8 cellular contexts compared by ENCODE assay signal in genomic region chr14:70714055-70714550, GRCh38.
DNase-seq lines count a peak whose midpoint lies in the region; ATAC-seq, FAIRE-seq and TF ChIP-seq lines count a peak whose summit lies in the region.

No MANE protein-coding gene starts in this region.

- TF ChIP-seq CTCF in AG09319 (IDR thresholded peaks at IDR 0.05; ENCODE audit: low read depth, low read length) (peak; percentile 54), epithelial cell of esophagus (IDR thresholded peaks at IDR 0.05; ENCODE audit: insufficient read depth, low read depth, low read length, missing control alignments) (peak; percentile 58), neural progenitor cell (IDR thresholded peaks at IDR 0.05) (peak; percentile 84), upper lobe of right lung (IDR thresholded peaks at IDR 0.05) (peak; percentile 71)
- TF ChIP-seq CTCF in activated CD8-positive, alpha-beta T cell treated with anti-CD3 and anti-CD28 coated beads for 36 hours (IDR thresholded peaks at IDR 0.05): peak; percentile 97

- DNase-seq in AG09319 (ENCODE audit: extremely low read depth, low read depth): peak; percentile 10
- peak; percentile 28 for DNase-seq in GM18507 (ENCODE audit: extremely low spot score, insufficient read length, low read depth)
- DNase-seq in NCI-H345 (lab: John Stamatoyannopoulos, UW): peak; percentile 67
- DNase-seq in activated CD8-positive, alpha-beta T cell treated with anti-CD3 and anti-CD28 coated beads for 36 hours: peak; percentile 70
- peak; percentile 66 for DNase-seq in epithelial cell of esophagus (ENCODE audit: low read depth)
- DNase-seq in neural progenitor cell (ENCODE audit: low spot score): peak; percentile 81
- DNase-seq in upper lobe of right lung: no peak

- no peak overlapping the region for H3K9ac ChIP-seq in neural progenitor cell

- intact Hi-C loops in activated CD8-positive, alpha-beta T cell treated with anti-CD3 and anti-CD28 coated beads for 36 hours (cut with micrococcal nuclease): loop anchor here (1.0 to 10.0 kb wide), 2 partner anchors 92 to 101 kb away; no protein-coding TSS in a partner anchor
- intact Hi-C loops in upper lobe of right lung (cut with DNase I): no loop called here

- no peak overlapping the region for H3K4me3 ChIP-seq in epithelial cell of esophagus (ENCODE audit: low read length)
- no peak overlapping the region for H3K4me3 ChIP-seq in neural progenitor cell
- no peak overlapping the region for H3K4me3 ChIP-seq in upper lobe of right lung

- H3K36me3 Mint-ChIP-seq in activated CD8-positive, alpha-beta T cell treated with anti-CD3 and anti-CD28 coated beads for 36 hours (ENCODE audit: low read depth): no peaks in the 10 kb centered on the region
- H3K36me3 Mint-ChIP-seq in neural progenitor cell: no peaks in the 10 kb centered on the region

- no peaks in the 10 kb centered on the region for H3K27me3 Mint-ChIP-seq in activated CD8-positive, alpha-beta T cell treated with anti-CD3 and anti-CD28 coated beads for 36 hours
- no peaks in the 10 kb centered on the region for H3K27me3 Mint-ChIP-seq in neural progenitor cell (ENCODE audit: insufficient read depth, low read depth)

- H3K4me1 ChIP-seq in neural progenitor cell (peaks cover 6% of the 10 kb centered on the region), upper lobe of right lung (peaks cover 17% of the 10 kb centered on the region)

- no peaks in the 10 kb centered on the region for H4K20me1 ChIP-seq in neural progenitor cell (ENCODE audit: low read depth)

- H3K9me3 Mint-ChIP-seq in activated CD8-positive, alpha-beta T cell treated with anti-CD3 and anti-CD28 coated beads for 36 hours: no peaks in the 10 kb centered on the region
- H3K9me3 Mint-ChIP-seq in neural progenitor cell: no peaks in the 10 kb centered on the region

- no peaks in the 10 kb centered on the region for H3K79me2 ChIP-seq in neural progenitor cell (ENCODE audit: low read depth)

- no peak overlapping the region for H3K27ac Mint-ChIP-seq in activated CD8-positive, alpha-beta T cell treated with anti-CD3 and anti-CD28 coated beads for 36 hours
- peak overlapping the region; percentile 1 for H3K27ac Mint-ChIP-seq in neural progenitor cell

- H3K4me1 Mint-ChIP-seq in activated CD8-positive, alpha-beta T cell treated with anti-CD3 and anti-CD28 coated beads for 36 hours (ENCODE audit: low read depth): peaks cover 2% of the 10 kb centered on the region
- H3K4me1 Mint-ChIP-seq in neural progenitor cell: peaks cover 14% of the 10 kb centered on the region

- H3K4me3 Mint-ChIP-seq in activated CD8-positive, alpha-beta T cell treated with anti-CD3 and anti-CD28 coated beads for 36 hours: no peak overlapping the region
- no peak overlapping the region for H3K4me3 Mint-ChIP-seq in neural progenitor cell

- H3K9me3 ChIP-seq in neural progenitor cell (ENCODE audit: low read depth) (no peaks in the 10 kb centered on the region), upper lobe of right lung (no peaks in the 10 kb centered on the region)

- H3F3A ChIP-seq in neural progenitor cell (ENCODE audit: low read depth): no peaks in the 10 kb centered on the region

- no peak overlapping the region for H3K4me2 ChIP-seq in neural progenitor cell

- H3K27ac ChIP-seq in neural progenitor cell (no peak overlapping the region), upper lobe of right lung (no peak overlapping the region)

- ATAC-seq in activated CD8-positive, alpha-beta T cell treated with anti-CD3 and anti-CD28 coated beads for 36 hours: peak; percentile 64
- ATAC-seq in upper lobe of right lung: no peak
- ATAC-seq in HG02623 (IDR thresholded peaks at IDR 0.05; ENCODE audit: unreplicated experiment): no peak

- no peaks in the 10 kb centered on the region for H3K36me3 ChIP-seq in neural progenitor cell
- no peaks in the 10 kb centered on the region for H3K36me3 ChIP-seq in upper lobe of right lung

- H3K27me3 ChIP-seq in neural progenitor cell: no peaks in the 10 kb centered on the region
- H3K27me3 ChIP-seq in upper lobe of right lung: no peaks in the 10 kb centered on the region

- CTCF ChIA-PET in activated CD8-positive, alpha-beta T cell treated with anti-CD3 and anti-CD28 coated beads for 36 hours (lab: Charles Lee): interaction anchor here (0.7 to 6.9 kb wide), 15 partner anchors 9 to 114 kb away, joined by 3 to 102 read pairs (median 4); partner anchors contain the start of gene TTC9

- H2AFZ ChIP-seq in neural progenitor cell (replicated peaks): peak overlapping the region; percentile 84

- POLR2A ChIA-PET in activated CD8-positive, alpha-beta T cell treated with anti-CD3 and anti-CD28 coated beads for 36 hours (lab: Charles Lee): interaction anchor here (0.6 kb wide), 1 partner anchor 114 kb away, joined by 3 read pairs; the partner anchor contains the start of gene MED6

- FAIRE-seq in GM18507 (lab: Jason Lieb, UNC): peak; percentile 75
